ENCODE assay signal across 19 cellular contexts in genomic region chr11:12818333-12819015, GRCh38.
DNase-seq lines count a peak whose midpoint lies in the region; ATAC-seq and TF ChIP-seq lines count a peak whose summit lies in the region.
"Had no signal": no experiment of that assay in that cellular context is flagged by ENCODE, and none has a peak within 500 bp of the region (broad histone marks: within the 10 kb centered on the region; RNA-seq: fewer than 3 reads in every experiment).

No MANE protein-coding gene starts in this region.

- in situ Hi-C loops in GM13977 (cut with MboI; ENCODE audit: low pct_unique_long_range_greater_than_20kb, low sequenced_read_pairs, unreplicated experiment) = no loop called here

- no peaks in the 10 kb centered on the region for H3K9me3 ChIP-seq in SJSA1 (replicated peaks)
- H3K9me3 ChIP-seq in tibial nerve = no peaks in the 10 kb centered on the region
- no peaks in the 10 kb centered on the region for H3K9me3 ChIP-seq in Peyer's patch
- H3K9me3 ChIP-seq: A549, gastroesophageal sphincter, neutrophil had no signal

- DNase-seq in Right ventricle myocardium superior = peak; percentile 48
- DNase-seq in left cardiac atrium = no peak
- DNase-seq in SJSA1 (ENCODE audit: low read depth in 1 of 2, low spot score in 2 of 2) = peak in 1 of 2 experiments; percentile 49
- peak; percentile 88 for DNase-seq in fibroblast of the aortic adventitia (ENCODE audit: low read depth)
- DNase-seq in tibial nerve (ENCODE audit: low spot score in 2 of 2) = no peak
- no peak for DNase-seq in Peyer's patch
- no peak for DNase-seq in GM13977 (ENCODE audit: low spot score)
- DNase-seq: activated CD4-positive, CD25-positive, alpha-beta regulatory T cell treated with anti-CD3 and anti-CD28 coated beads, Interleukin-2, amount 50 U/mL, for 72 hours; central memory CD4-positive, alpha-beta T cell; GDM1; NCI-H2107; SHP77; stimulated activated CD4-positive, alpha-beta T cell treated with anti-CD3 and anti-CD28 coated beads, Interleukin-1b, Interleukin-23, amount 100 ng/mL, for 48 hours; stimulated activated naive CD8-positive, alpha-beta T cell treated with anti-CD3 and anti-CD28 coated beads, Interleukin-15, Interleukin-2, amounts not matched to agents 100 U/mL and 50 U/mL, for 24 hours had no signal

- no peaks in the 10 kb centered on the region for H3K27me3 ChIP-seq in SJSA1 (replicated peaks)
- no peaks in the 10 kb centered on the region for H3K27me3 ChIP-seq in tibial nerve
- no peaks in the 10 kb centered on the region for H3K27me3 ChIP-seq in Peyer's patch
- H3K27me3 ChIP-seq: gastroesophageal sphincter had no signal

- intact Hi-C loops in Right ventricle myocardium superior (cut with DNase I) (no loop called here), left cardiac atrium (cut with DNase I) (loop anchor here in 1 of 2 donors (10.0 kb wide), 1 partner anchor 134 kb away; no protein-coding TSS in a partner anchor)

- H3K36me3 ChIP-seq in SJSA1 (peaks cover 25% of the 10 kb centered on the region), tibial nerve (no peaks in the 10 kb centered on the region), Peyer's patch (no peaks in the 10 kb centered on the region)
- H3K36me3 ChIP-seq: gastroesophageal sphincter, neutrophil had no signal

- TF ChIP-seq CTCF in fibroblast of the aortic adventitia (IDR thresholded peaks at IDR 0.05; ENCODE audit: insufficient read depth, low read length) (no peak), tibial nerve (IDR thresholded peaks at IDR 0.05) (no peak), Peyer's patch (IDR thresholded peaks at IDR 0.05) (no peak), GM13977 (IDR thresholded peaks at IDR 0.05; ENCODE audit: extremely low read depth, insufficient read depth, missing control alignments) (no peak)

- peak overlapping the region; percentile 76 for H3K27ac ChIP-seq in SJSA1
- peak overlapping the region in 3 of 4 donors; percentile 29 to 88 (median 88) for H3K27ac ChIP-seq in tibial nerve
- H3K27ac ChIP-seq in Peyer's patch = no peak overlapping the region
- H3K27ac ChIP-seq: gastroesophageal sphincter, neutrophil had no signal

- ATAC-seq in Right ventricle myocardium superior (ENCODE audit: poor library complexity) = no peak
- ATAC-seq in left cardiac atrium = no peak
- no peak for ATAC-seq in esophagus mucosa
- ATAC-seq: A549; gastroesophageal sphincter; K562; stimulated activated naive CD8-positive, alpha-beta T cell treated with anti-CD3 and anti-CD28 coated beads, Interleukin-15, Interleukin-2, amounts not matched to agents 100 U/mL and 50 U/mL, for 24 hours had no signal

- WGBS in tibial nerve, 2 donors = 53 to 54% methylated on average over 4 of the region's 4 CpGs

- H3K4me3 ChIP-seq in SJSA1 (no peak overlapping the region), fibroblast of the aortic adventitia (ENCODE audit: low read depth, low read length) (no peak overlapping the region), tibial nerve (no peak overlapping the region), Peyer's patch (no peak overlapping the region)
- H3K4me3 ChIP-seq: A549, gastroesophageal sphincter, K562 had no signal

- H3K4me1 ChIP-seq in SJSA1 (replicated peaks) = peaks cover 58% of the 10 kb centered on the region
- peaks cover 0 to 92% (median 42%) of the 10 kb centered on the region in 4 donors for H3K4me1 ChIP-seq in tibial nerve
- peaks cover 0 to 27% (median 4%) of the 10 kb centered on the region in 4 donors for H3K4me1 ChIP-seq in Peyer's patch

- TF ChIP-seq POLR2A in tibial nerve (IDR thresholded peaks at IDR 0.05) = no peak
- TF ChIP-seq POLR2A in Peyer's patch (IDR thresholded peaks at IDR 0.05) = no peak

- TF ChIP-seq EP300 in tibial nerve (IDR thresholded peaks at IDR 0.05) = no peak

Comparison
In these comparisons a context has a peak if more than half of its experiments do, and no peak if none do; other contexts are left out.
1. DNase-seq: peak in Right ventricle myocardium superior (single experiment) and fibroblast of the aortic adventitia (single experiment); none in left cardiac atrium (single experiment), tibial nerve (0 of 2), Peyer's patch (0 of 3) and GM13977 (single experiment).
2. H3K27ac ChIP-seq: peak in SJSA1 (single experiment) and tibial nerve (3 of 4); none in Peyer's patch (0 of 4).